ENCODE assay signal across 18 cellular contexts in genomic region chr16:57938484-57938883, GRCh38. TPM values are rescaled to one million over a fixed set of nuclear protein-coding genes. Genes with fewer than 3 reads are reported as not detected.
"Had no signal": no experiment of that assay in that cellular context is flagged by ENCODE, and none has a peak within 500 bp of the region (broad histone marks: within the 10 kb centered on the region; RNA-seq: fewer than 3 reads in every experiment).

No MANE protein-coding gene starts in this region.

- H3K4me2 ChIP-seq: smooth muscle cell had no signal

- H3K27ac ChIP-seq: coronary artery, parathyroid adenoma had no signal

- H3K27ac Mint-ChIP-seq: activated B cell treated with CpG ODN at 0.5 μM for 24 hours; activated CD4-positive, alpha-beta T cell treated with anti-CD3 and anti-CD28 coated beads, Interleukin-2, amount 10 ng/mL, durations not matched to agents 7 days and 5 days; activated naive CD4-positive, alpha-beta T cell treated with anti-CD3 and anti-CD28 coated beads for 36 hours; activated T-helper 17 cell treated with anti-CD3 and anti-CD28 coated beads, Interleukin-2, amount 50 U/mL, for 72 hours; mesothelial cell of epicardium had no signal

- H3K36me3 Mint-ChIP-seq: mesothelial cell of epicardium had no signal

- H3K4me3 ChIP-seq: coronary artery, smooth muscle cell had no signal

- H3K4me3 Mint-ChIP-seq: activated B cell treated with CpG ODN at 0.5 μM for 24 hours; activated CD4-positive, alpha-beta T cell treated with anti-CD3 and anti-CD28 coated beads, Interleukin-2, amount 10 ng/mL, durations not matched to agents 7 days and 5 days; activated naive CD4-positive, alpha-beta T cell treated with anti-CD3 and anti-CD28 coated beads for 36 hours; activated T-helper 17 cell treated with anti-CD3 and anti-CD28 coated beads, Interleukin-2, amount 50 U/mL, for 72 hours; mesothelial cell of epicardium had no signal

- H3K4me1 Mint-ChIP-seq: activated B cell treated with CpG ODN at 0.5 μM for 24 hours; activated CD4-positive, alpha-beta T cell treated with anti-CD3 and anti-CD28 coated beads, Interleukin-2, amount 10 ng/mL, durations not matched to agents 7 days and 5 days; activated T-helper 17 cell treated with anti-CD3 and anti-CD28 coated beads, Interleukin-2, amount 50 U/mL, for 72 hours; mesothelial cell of epicardium had no signal

- FAIRE-seq: TTC549 had no signal

- ATAC-seq: activated T-helper 17 cell treated with anti-CD3 and anti-CD28 coated beads, Interleukin-2, amount 50 U/mL, for 72 hours had no signal

- H2AFZ ChIP-seq: parathyroid adenoma had no signal

- H3K9ac ChIP-seq: parathyroid adenoma had no signal

- H3K27me3 Mint-ChIP-seq: activated CD4-positive, alpha-beta T cell treated with anti-CD3 and anti-CD28 coated beads, Interleukin-2, amount 10 ng/mL, durations not matched to agents 7 days and 5 days; activated T-helper 17 cell treated with anti-CD3 and anti-CD28 coated beads, Interleukin-2, amount 50 U/mL, for 72 hours had no signal

- DNase-seq: activated B cell treated with CpG ODN at 0.5 μM for 24 hours; activated CD4-positive, alpha-beta T cell treated with anti-CD3 and anti-CD28 coated beads, Interleukin-2, amount 10 ng/mL, durations not matched to agents 7 days and 5 days; activated naive CD4-positive, alpha-beta T cell treated with anti-CD3 and anti-CD28 coated beads for 36 hours; activated T-cell treated with anti-CD3 and anti-CD28 coated beads for 4 hours; central memory CD4-positive, alpha-beta T cell; effector CD4-positive, alpha-beta T cell; stimulated activated naive CD4-positive, alpha-beta T cell; T-helper 2 cell had no signal

- H3K79me2 ChIP-seq: parathyroid adenoma had no signal

- H3K9me3 Mint-ChIP-seq: activated B cell treated with CpG ODN at 0.5 μM for 24 hours; activated CD4-positive, alpha-beta T cell treated with anti-CD3 and anti-CD28 coated beads, Interleukin-2, amount 10 ng/mL, durations not matched to agents 7 days and 5 days; activated naive CD4-positive, alpha-beta T cell treated with anti-CD3 and anti-CD28 coated beads for 36 hours; activated T-helper 17 cell treated with anti-CD3 and anti-CD28 coated beads, Interleukin-2, amount 50 U/mL, for 72 hours; mesothelial cell of epicardium had no signal

RNA-seq across cellular contexts. Expression of gene CNGB1, which starts 32.4 kb away (rescaled TPM):
- total RNA-seq: activated B cell treated with CpG ODN at 0.5 μM for 24 hours; activated CD4-positive, alpha-beta T cell treated with anti-CD3 and anti-CD28 coated beads, Interleukin-2, amount 10 ng/mL, durations not matched to agents 7 days and 5 days; activated CD8-positive, alpha-beta memory T cell treated with anti-CD3 and anti-CD28 coated beads for 36 hours; activated naive CD4-positive, alpha-beta T cell treated with anti-CD3 and anti-CD28 coated beads for 36 hours; activated T-helper 17 cell treated with anti-CD3 and anti-CD28 coated beads, Interleukin-2, amount 50 U/mL, for 72 hours; lower leg skin; myocyte; smooth muscle cell had no signal
- polyA plus RNA-seq: smooth muscle cell, urinary bladder had no signal
